10 cellular contexts compared by ENCODE assay signal in the genomic region with DNA sequence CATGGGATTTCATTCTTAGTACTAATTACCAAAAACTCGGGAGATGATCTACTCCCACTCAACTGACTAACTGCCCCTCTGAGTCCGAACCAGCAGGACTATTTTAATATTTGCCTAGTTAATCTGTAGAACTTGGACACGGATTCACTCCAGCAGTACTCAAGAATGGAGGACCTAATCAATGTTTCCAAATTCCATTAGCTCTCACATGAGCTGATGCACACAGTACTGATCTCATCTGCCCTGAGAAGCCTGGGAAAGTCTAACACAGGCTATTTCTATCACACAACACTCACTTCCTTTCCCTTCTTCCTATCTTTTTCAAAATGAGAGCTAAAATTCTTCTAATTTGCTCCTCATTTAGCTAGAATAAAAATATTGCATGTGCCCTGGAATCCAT.
DNase-seq lines count a peak whose midpoint lies in the region; ATAC-seq, FAIRE-seq and TF ChIP-seq lines count a peak whose summit lies in the region.
"Had no signal": no experiment of that assay in that cellular context is flagged by ENCODE, and none has a peak within 500 bp of the region (broad histone marks: within the 10 kb centered on the region; RNA-seq: fewer than 3 reads in every experiment).

No MANE protein-coding gene starts in this region.

- ATAC-seq in left cardiac atrium (peak; percentile 52 to 73), pancreas (peak in 3 of 4 donors; percentile 35 to 74 (median 38))

- H3K36me3 ChIP-seq in SU-DHL-6 (ENCODE audit: low read length), result no peaks in the 10 kb centered on the region; the same call in 1 of the 2 replicates
- no peaks in the 10 kb centered on the region for H3K36me3 ChIP-seq in pancreas
- H3K36me3 ChIP-seq: esophagus muscularis mucosa had no signal

- TF ChIP-seq CTCF in SU-DHL-6 (IDR thresholded peaks at IDR 0.05; ENCODE audit: insufficient read depth, low read length, poor library complexity, severe bottlenecking), result no peak
- no peak for TF ChIP-seq CTCF in pancreas (IDR thresholded peaks at IDR 0.05)

- 33 to 37% methylated on average over 3 of the region's 3 CpGs for WGBS in pancreas, 2 donors

- no peaks in the 10 kb centered on the region for H4K20me1 ChIP-seq in SU-DHL-6 (ENCODE audit: low read depth, low read length)

- peaks cover 0 to 5% (median 0%) of the 10 kb centered on the region in 3 donors for H3K4me1 ChIP-seq in pancreas

- peak overlapping the region; percentile 50 for H3K9ac ChIP-seq in SU-DHL-6 (ENCODE audit: low read length)

- FAIRE-seq in pancreas (lab: Jason Lieb, UNC), result no peak

- H3K27me3 ChIP-seq in SU-DHL-6 (ENCODE audit: low read length) (no peaks in the 10 kb centered on the region), pancreas (no peaks in the 10 kb centered on the region)
- H3K27me3 ChIP-seq: esophagus muscularis mucosa had no signal

- no peaks in the 10 kb centered on the region for H3K9me2 ChIP-seq in SU-DHL-6 (replicated peaks; ENCODE audit: insufficient read depth, low read length)

- H3F3A ChIP-seq in SU-DHL-6 (ENCODE audit: insufficient read depth), result peaks cover 44% of the 10 kb centered on the region

- intact Hi-C loops in left cardiac atrium (cut with DNase I) (no loop called here), pancreas (cut with DNase I) (no loop called here)

- H3K27ac ChIP-seq in SU-DHL-6 (ENCODE audit: low read depth, low read length), result peak overlapping the region; percentile 99
- H3K27ac ChIP-seq in pancreas, result no peak overlapping the region
- H3K27ac ChIP-seq: esophagus muscularis mucosa had no signal

- peaks cover 45% of the 10 kb centered on the region for H3K79me2 ChIP-seq in SU-DHL-6 (ENCODE audit: insufficient read depth, low read length)

- H3K9me3 ChIP-seq in SU-DHL-6 (ENCODE audit: insufficient read depth, low read length), result no peaks in the 10 kb centered on the region
- no peaks in the 10 kb centered on the region for H3K9me3 ChIP-seq in pancreas
- H3K9me3 ChIP-seq: esophagus muscularis mucosa had no signal

- H3K4me2 ChIP-seq in SU-DHL-6 (ENCODE audit: low read depth, low read length, poor library complexity, severe bottlenecking), result peak overlapping the region; percentile 80

- DNase-seq in AG20443 (ENCODE audit: low spot score), result peak; percentile 37
- DNase-seq in left cardiac atrium, result no peak
- DNase-seq in pancreas, result no peak
- no peak for DNase-seq in NCI-H1694 (lab: John Stamatoyannopoulos, UW)
- DNase-seq in NCI-H1092 (lab: John Stamatoyannopoulos, UW), result no peak
- DNase-seq in SHP77 treated with DMSO at 0.1 percent for 48 hours (lab: John Stamatoyannopoulos, UW), result no peak
- no peak for DNase-seq in stimulated activated CD4-positive, alpha-beta T cell treated with anti-CD3 and anti-CD28 coated beads, Interleukin-4, amount 100 ng/mL, for 4 hours
- DNase-seq: NCI-H2227 treated with DMSO at 0.1 percent for 48 hours had no signal

- no peak overlapping the region for H2AFZ ChIP-seq in SU-DHL-6 (ENCODE audit: low read depth, low read length, severe bottlenecking)

- H3K4me3 ChIP-seq in SU-DHL-6 (ENCODE audit: insufficient read depth, low read length, poor library complexity, severe bottlenecking) (peak overlapping the region; percentile 54), pancreas (no peak overlapping the region)
- H3K4me3 ChIP-seq: esophagus muscularis mucosa had no signal
